14 cellular contexts compared by ENCODE assay signal in genomic region chr10:114271014-114271778, GRCh38. TPM values are rescaled to one million over a fixed set of nuclear protein-coding genes. Genes with fewer than 3 reads are reported as not detected.
DNase-seq lines count a peak whose midpoint lies in the region; ATAC-seq and TF ChIP-seq lines count a peak whose summit lies in the region.
"Had no signal": no experiment of that assay in that cellular context is flagged by ENCODE, and none has a peak within 500 bp of the region (broad histone marks: within the 10 kb centered on the region; RNA-seq: fewer than 3 reads in every experiment).

No MANE protein-coding gene starts in this region.

- no peak overlapping the region for H4K91ac ChIP-seq in IMR-90 (ENCODE audit: insufficient read depth, low read depth, low read length)

- TF ChIP-seq EP300 in suprapubic skin (IDR thresholded peaks at IDR 0.05) = no peak

- DNase-seq in IMR-90 = no peak
- peak; percentile 24 for DNase-seq in adipocyte (ENCODE audit: low read depth)
- peak in 1 of 2 donors; percentile 48 for DNase-seq in left colon
- peak in 1 of 2 donors; percentile 68 for DNase-seq in suprapubic skin (ENCODE audit: low spot score in 2 of 2)
- no peak for DNase-seq in COLO668 (lab: John Stamatoyannopoulos, UW; ENCODE audit: unreplicated experiment)
- no peak for DNase-seq in stimulated activated CD4-positive, alpha-beta T cell treated with anti-CD3 and anti-CD28 coated beads, Interleukin-12 subunit alpha, Interleukin-12 subunit beta, amount 100 ng/mL, for 4 hours
- DNase-seq in DMS153 (lab: John Stamatoyannopoulos, UW) = no peak
- DNase-seq: activated CD4-positive, alpha-beta T cell treated with anti-CD3 and anti-CD28 coated beads, Interleukin-2, amount 50 U/mL, for 4 hours; activated naive CD4-positive, alpha-beta T cell treated with Interleukin-2 at 50 U/mL for 16 hours; NCI-H1417; NK-92 treated with Interleukin-12 subunit alpha and Interleukin-12 subunit beta, amount 100 ng/mL, for 24 hours; nucleus accumbens; T-helper 1 cell had no signal

- H3K9me1 ChIP-seq in IMR-90 (ENCODE audit: insufficient read depth, low read length) = peaks cover 12% of the 10 kb centered on the region

- H4K8ac ChIP-seq in IMR-90 (ENCODE audit: low read depth in 2 of 2, low read length in 2 of 2) = peak overlapping the region in 1 of 2 experiments; percentile 33; a peak in 1 of 4 replicates

- WGBS in IMR-90 (ENCODE audit: extremely low coverage in 2 of 2, insufficient read length in 1 of 2), 2 experiments = no CpG with 5 or more reads among the region's 4 CpGs
- 52% methylated on average over 4 of the region's 4 CpGs for WGBS in suprapubic skin

- TF ChIP-seq RAD21 in IMR-90 (IDR thresholded peaks at IDR 0.05; ENCODE audit: low read length) = no peak

- in situ Hi-C loops in IMR-90 (cut with MboI; ENCODE audit: low sequenced_read_pairs) = no loop called here

- peak overlapping the region; percentile 26; the same call in 1 of the 2 replicates for H3K18ac ChIP-seq in IMR-90 (ENCODE audit: low read depth, low read length)

- peak overlapping the region; percentile 28 for H2BK5ac ChIP-seq in IMR-90 (ENCODE audit: low read depth, low read length, poor library complexity, severe bottlenecking)

- H2AK5ac ChIP-seq in IMR-90 (ENCODE audit: low read depth, low read length) = peak overlapping the region; percentile 22; the same call in 1 of the 2 replicates

- H3K4me1 ChIP-seq in IMR-90 (ENCODE audit: control insufficient read depth, insufficient read depth, low read length) (peaks cover 9% of the 10 kb centered on the region), adipocyte (ENCODE audit: control insufficient read depth, insufficient read depth, low read length) (peaks cover 21% of the 10 kb centered on the region), suprapubic skin (peaks cover 32% of the 10 kb centered on the region)

- H3K36me3 ChIP-seq in IMR-90 (ENCODE audit: control insufficient read depth, insufficient read depth, low read length) = no peaks in the 10 kb centered on the region
- no peaks in the 10 kb centered on the region for H3K36me3 ChIP-seq in adipocyte (ENCODE audit: control insufficient read depth, insufficient read depth, low read length, severe bottlenecking)
- no peaks in the 10 kb centered on the region for H3K36me3 ChIP-seq in suprapubic skin

- H4K20me1 ChIP-seq in IMR-90 (ENCODE audit: insufficient read depth, low read length) = peaks cover 7% of the 10 kb centered on the region; the same call in 1 of the 2 replicates

- dilution Hi-C loops in IMR-90 (cut with HindIII; ENCODE audit: low sequenced_read_pairs, unreplicated experiment) = no loop called here

- H2AFZ ChIP-seq in IMR-90 (replicated peaks; ENCODE audit: low read length, poor library complexity) = no peak overlapping the region

- H2BK15ac ChIP-seq in IMR-90 (ENCODE audit: low read depth, low read length) = peak overlapping the region; percentile 32; the same call in 1 of the 3 replicates

- H3K79me1 ChIP-seq in IMR-90 (ENCODE audit: low read depth in 1 of 2, low read length in 2 of 2) = no peaks in the 10 kb centered on the region

- CTCF ChIA-PET in IMR-90 (lab: Yijun Ruan, JAX) = interaction anchor here (0.7 kb wide), 1 partner anchor 33 kb away, joined by 3 read pairs; no protein-coding TSS in a partner anchor

- H3K9ac ChIP-seq in IMR-90 (ENCODE audit: low read depth, low read length) = no peak overlapping the region
- H3K9ac ChIP-seq in adipocyte (ENCODE audit: low read length) = no peak overlapping the region

- no peak overlapping the region for H3K56ac ChIP-seq in IMR-90 (ENCODE audit: extremely low read depth, insufficient read depth, low read length)

- no peak overlapping the region for H2AK9ac ChIP-seq in IMR-90 (replicated peaks; ENCODE audit: low read depth, low read length, poor library complexity)

- H3K4ac ChIP-seq in IMR-90 (ENCODE audit: low read depth, low read length) = peak overlapping the region; percentile 41

- H3K14ac ChIP-seq in IMR-90 (replicated peaks; ENCODE audit: low read depth, low read length) = no peak overlapping the region

- intact Hi-C loops in IMR-90 (cut with micrococcal nuclease) = no loop called here
- intact Hi-C loops in left colon (cut with DNase I, micrococcal nuclease) = no loop called here

- H3K23ac ChIP-seq in IMR-90 (ENCODE audit: low read depth, low read length) = no peak overlapping the region

- TF ChIP-seq POLR2A in IMR-90 (IDR thresholded peaks at IDR 0.05; ENCODE audit: low read depth, low read length) (no peak), suprapubic skin (IDR thresholded peaks at IDR 0.05) (no peak)

- H3K4me2 ChIP-seq in IMR-90 (ENCODE audit: low read depth, low read length) = no peak overlapping the region

- H3K27ac ChIP-seq in IMR-90 (ENCODE audit: insufficient read depth, low read length) (peak overlapping the region; percentile 19; the same call in 1 of the 2 replicates), suprapubic skin (peak overlapping the region; percentile 9)

- POLR2A ChIA-PET in IMR-90 (lab: Charles Lee; ENCODE audit: unreplicated experiment) = no interaction called here

- TF ChIP-seq CTCF in IMR-90 (conservative IDR thresholded peaks at IDR 0.05; ENCODE audit: low read depth, low read length) = no peak
- TF ChIP-seq CTCF in suprapubic skin (IDR thresholded peaks at IDR 0.05) = no peak

- H3K27me3 ChIP-seq in IMR-90 (ENCODE audit: control insufficient read depth, insufficient read depth, low read length) = peaks cover 6% of the 10 kb centered on the region
- peaks cover 11% of the 10 kb centered on the region for H3K27me3 ChIP-seq in adipocyte (replicated peaks; ENCODE audit: control insufficient read depth, insufficient read depth, low read length)
- H3K27me3 ChIP-seq in suprapubic skin = no peaks in the 10 kb centered on the region

- H2BK120ac ChIP-seq in IMR-90 (ENCODE audit: low read depth, low read length) = peak overlapping the region; percentile 50

- no TSS peak for BruUV-seq in IMR-90 (replicated peaks; lab: Mats Ljungman, UMichigan)

- H3K9me3 ChIP-seq in IMR-90 (ENCODE audit: control insufficient read depth, insufficient read depth, low read length) = no peaks in the 10 kb centered on the region
- H3K9me3 ChIP-seq in adipocyte (ENCODE audit: control insufficient read depth, low read length) = no peaks in the 10 kb centered on the region
- no peaks in the 10 kb centered on the region for H3K9me3 ChIP-seq in suprapubic skin

- no peak overlapping the region for H4K5ac ChIP-seq in IMR-90 (ENCODE audit: low read depth, low read length)

- H2BK20ac ChIP-seq in IMR-90 (ENCODE audit: low read depth, low read length) = peak overlapping the region; percentile 51

- no peak overlapping the region for H3K4me3 ChIP-seq in IMR-90 (ENCODE audit: insufficient read depth, low read depth, low read length)
- no peak overlapping the region for H3K4me3 ChIP-seq in adipocyte (ENCODE audit: low read length)
- H3K4me3 ChIP-seq in suprapubic skin = no peak overlapping the region

- peak; percentile 12; the same call in 1 of the 2 replicates for ATAC-seq in IMR-90 (ENCODE audit: low read depth)
- peak; percentile 93 for ATAC-seq in left colon
- ATAC-seq in HG03095 (IDR thresholded peaks at IDR 0.05; ENCODE audit: unreplicated experiment) = no peak

TF ChIP-seq in IMR-90, 13 proteins besides CTCF, POLR2A, EP300 and RAD21:
- TF ChIP-seq MAZ (IDR thresholded peaks at IDR 0.05; ENCODE audit: borderline replicate concordance, low read depth, low read length) = no peak
- no peak for TF ChIP-seq RCOR1 (IDR thresholded peaks at IDR 0.05; ENCODE audit: insufficient replicate concordance, low read length)

RNA-seq across cellular contexts. Expression of gene VWA2, which starts 32.1 kb away (rescaled TPM):
- not detected in 2 replicates for total RNA-seq in IMR-90 (2012; rRNA removed)
- not detected in 2 replicates for polyA plus RNA-seq in IMR-90 (2012; rRNA removed)
- not detected in 2 replicates for polyA plus RNA-seq in IMR-90 (2012; cell fraction: cytosol; rRNA removed)
- polyA plus RNA-seq in IMR-90 (2012; cell fraction: nucleus; rRNA removed; ENCODE audit: low replicate concordance) = 0.02 TPM in 1 of 2 replicates, not detected in the other
- total RNA-seq in left colon = 1 to 10 TPM; 1.1 to 1.5 TPM
- 10 to 100 TPM; 15.7 to 31.0 (median 20.2) TPM for total RNA-seq in suprapubic skin

Comparison
In these comparisons a context has a peak if more than half of its experiments do, and no peak if none do; other contexts are left out.
1. RNA of gene VWA2, which starts 32.1 kb away (total RNA-seq): 15.7 to 31.0 TPM in suprapubic skin; 1.1 to 1.5 TPM in left colon and not detected in IMR-90; every median in the first group is over 4 times any median in the second.